Comparison of ENCODE assay signal across 2 cellular contexts in genomic region chr4:68337004-68337403, GRCh38.
TF ChIP-seq lines count a peak whose summit lies in the region.

No MANE protein-coding gene starts in this region.

TF ChIP-seq in WTC11, 78 proteins besides CTCF, POLR2A, EP300 and RAD21:
- no peak for TF ChIP-seq ZNF532 (CRISPR knock-in tag; IDR thresholded peaks at IDR 0.05; ENCODE audit: borderline replicate concordance)
- TF ChIP-seq PRRX2 (CRISPR knock-in tag; IDR thresholded peaks at IDR 0.05) = no peak
- no peak for TF ChIP-seq ELF4 (CRISPR knock-in tag; IDR thresholded peaks at IDR 0.05; ENCODE audit: low read depth)
- no peak for TF ChIP-seq SMAD4 (CRISPR knock-in tag; IDR thresholded peaks at IDR 0.05)
- no peak for TF ChIP-seq CDX4 (CRISPR knock-in tag; IDR thresholded peaks at IDR 0.05; ENCODE audit: borderline replicate concordance)
- TF ChIP-seq ETV6 (CRISPR knock-in tag; IDR thresholded peaks at IDR 0.05) = no peak
- TF ChIP-seq TP53 (CRISPR knock-in tag; IDR thresholded peaks at IDR 0.05) = no peak
- TF ChIP-seq PREB (CRISPR knock-in tag; IDR thresholded peaks at IDR 0.05; ENCODE audit: borderline replicate concordance) = no peak
TF ChIP-seq in WTC11: peak in this region for 0.

TF ChIP-seq in K562, 482 proteins besides CTCF, POLR2A, EP300 and RAD21:
- TF ChIP-seq ZBTB43 (CRISPR knock-in tag; IDR thresholded peaks at IDR 0.05) = no peak
- peak; percentile 29 for TF ChIP-seq POLR2B (IDR thresholded peaks at IDR 0.05; ENCODE audit: low read depth, partially characterized antibody)
TF ChIP-seq in K562: peak in this region for 1.
